In genomic region chr17:34235389-34236028, GRCh38 we compare ENCODE assay signal across 10 cellular contexts. TPM values are rescaled to one million over a fixed set of nuclear protein-coding genes. Genes with fewer than 3 reads are reported as not detected.
DNase-seq lines count a peak whose midpoint lies in the region; ATAC-seq and TF ChIP-seq lines count a peak whose summit lies in the region.
"Had no signal": no experiment of that assay in that cellular context is flagged by ENCODE, and none has a peak within 500 bp of the region (broad histone marks: within the 10 kb centered on the region; RNA-seq: fewer than 3 reads in every experiment).

No MANE protein-coding gene starts in this region.

- H3K9me3 Mint-ChIP-seq in mesothelial cell of epicardium: peaks cover 8% of the 10 kb centered on the region
- H3K9me3 Mint-ChIP-seq in activated CD8-positive, alpha-beta memory T cell treated with anti-CD3 and anti-CD28 coated beads, Interleukin-2, amount 10 ng/mL, durations not matched to agents 7 days and 5 days (ENCODE audit: low read depth): peaks cover 3% of the 10 kb centered on the region

- intact Hi-C loops in esophagus squamous epithelium (cut with DNase I): no loop called here

- peak overlapping the region; percentile 66 for H3K27ac Mint-ChIP-seq in mesothelial cell of epicardium
- H3K27ac Mint-ChIP-seq in activated CD8-positive, alpha-beta memory T cell treated with anti-CD3 and anti-CD28 coated beads, Interleukin-2, amount 10 ng/mL, durations not matched to agents 7 days and 5 days: no peak overlapping the region

- no peaks in the 10 kb centered on the region for H3K27me3 Mint-ChIP-seq in mesothelial cell of epicardium (ENCODE audit: low read depth)
- H3K27me3 Mint-ChIP-seq in activated CD8-positive, alpha-beta memory T cell treated with anti-CD3 and anti-CD28 coated beads, Interleukin-2, amount 10 ng/mL, durations not matched to agents 7 days and 5 days: peaks cover 35% of the 10 kb centered on the region

- no peaks in the 10 kb centered on the region for H3K36me3 ChIP-seq in esophagus squamous epithelium
- H3K36me3 ChIP-seq in tibial nerve: no peaks in the 10 kb centered on the region

- H3K4me3 Mint-ChIP-seq in mesothelial cell of epicardium: no peak overlapping the region
- no peak overlapping the region for H3K4me3 Mint-ChIP-seq in activated CD8-positive, alpha-beta memory T cell treated with anti-CD3 and anti-CD28 coated beads, Interleukin-2, amount 10 ng/mL, durations not matched to agents 7 days and 5 days

- no peak for TF ChIP-seq CTCF in esophagus squamous epithelium (IDR thresholded peaks at IDR 0.05)
- no peak for TF ChIP-seq CTCF in mesothelial cell of epicardium (IDR thresholded peaks at IDR 0.05; ENCODE audit: unreplicated experiment)
- TF ChIP-seq CTCF in tibial nerve (IDR thresholded peaks at IDR 0.05): no peak

- H3K27ac ChIP-seq in esophagus squamous epithelium (peak overlapping the region in 3 of 4 donors; percentile 68 to 71 (median 69)), tibial nerve (peak overlapping the region; percentile 41 to 92 (median 65))

- H3K27me3 ChIP-seq in esophagus squamous epithelium (no peaks in the 10 kb centered on the region), tibial nerve (no peaks in the 10 kb centered on the region)

- 31 to 38% methylated on average over 2 to 5 of the region's 6 CpGs for WGBS in esophagus squamous epithelium, 2 donors
- 20 to 25% methylated on average over 6 of the region's 6 CpGs for WGBS in tibial nerve, 2 donors

- no peaks in the 10 kb centered on the region for H3K36me3 Mint-ChIP-seq in mesothelial cell of epicardium
- no peaks in the 10 kb centered on the region for H3K36me3 Mint-ChIP-seq in activated CD8-positive, alpha-beta memory T cell treated with anti-CD3 and anti-CD28 coated beads, Interleukin-2, amount 10 ng/mL, durations not matched to agents 7 days and 5 days

- TF ChIP-seq POLR2A in esophagus squamous epithelium (IDR thresholded peaks at IDR 0.05) (no peak), tibial nerve (IDR thresholded peaks at IDR 0.05) (no peak)

- CTCF ChIA-PET in activated CD8-positive, alpha-beta memory T cell treated with anti-CD3 and anti-CD28 coated beads, Interleukin-2, amount 10 ng/mL, durations not matched to agents 7 days and 5 days (lab: Charles Lee): interaction anchor here (0.9 kb wide), 1 partner anchor 126 kb away, joined by 4 read pairs; no protein-coding TSS in a partner anchor

- no peak for ATAC-seq in activated CD8-positive, alpha-beta memory T cell treated with anti-CD3 and anti-CD28 coated beads, Interleukin-2, amount 10 ng/mL, durations not matched to agents 7 days and 5 days

- peaks cover 22 to 63% (median 40%) of the 10 kb centered on the region in 3 donors for H3K4me1 ChIP-seq in esophagus squamous epithelium
- peaks cover 7 to 72% (median 56%) of the 10 kb centered on the region in 4 donors for H3K4me1 ChIP-seq in tibial nerve

- H3K4me1 Mint-ChIP-seq in mesothelial cell of epicardium: peaks cover 28% of the 10 kb centered on the region
- H3K4me1 Mint-ChIP-seq in activated CD8-positive, alpha-beta memory T cell treated with anti-CD3 and anti-CD28 coated beads, Interleukin-2, amount 10 ng/mL, durations not matched to agents 7 days and 5 days: no peaks in the 10 kb centered on the region

- H3K4me3 ChIP-seq in esophagus squamous epithelium: no peak overlapping the region
- no peak overlapping the region for H3K4me3 ChIP-seq in tibial nerve

- H3K9me3 ChIP-seq in esophagus squamous epithelium: no peaks in the 10 kb centered on the region
- H3K9me3 ChIP-seq in tibial nerve: peaks cover 0 to under 1% (median 0%) of the 10 kb centered on the region in 4 donors

- TF ChIP-seq EP300 in tibial nerve (IDR thresholded peaks at IDR 0.05): peak; percentile 28 to 78

- DNase-seq in NOMO-1 treated with dmso at 0.1 percent for 144 hours (lab: John Stamatoyannopoulos, UW; ENCODE audit: unreplicated experiment) (peak; percentile 45), esophagus squamous epithelium (lab: John Stamatoyannopoulos, UW) (no peak), mesothelial cell of epicardium (ENCODE audit: low spot score in 2 of 2, unreplicated experiment in 2 of 2) (no peak), tibial nerve (ENCODE audit: low spot score in 2 of 2) (peak; percentile 61 to 70), pons (ENCODE audit: low spot score) (no peak), GF-D8 (lab: John Stamatoyannopoulos, UW) (no peak)
- no peak for DNase-seq in stimulated activated CD4-positive, alpha-beta T cell treated with anti-CD3 and anti-CD28 coated beads, Interleukin-2, amount 100 ng/mL, for 48 hours
- DNase-seq in activated CD8-positive, alpha-beta memory T cell treated with anti-CD3 and anti-CD28 coated beads, Interleukin-2, amount 10 ng/mL, durations not matched to agents 7 days and 5 days: no peak
- DNase-seq: erythroblast had no signal

RNA-seq across cellular contexts. Expression of gene CCL2, which starts 19.6 kb away (rescaled TPM):
- total RNA-seq in esophagus squamous epithelium (1 to 10 TPM; 4.0 to 7.9 (median 5.2) TPM), mesothelial cell of epicardium (53.5 to 62.4 TPM (median 57.1 TPM) in 3 replicates), tibial nerve (100 to 1,000 TPM in 1 of 4 donors, 10 to 100 TPM in 3; 34.7 to 185 (median 43.6) TPM)
- under 1 TPM in 1 of 2 experiments, not detected in 1; 0.73 TPM for total RNA-seq in activated CD8-positive, alpha-beta memory T cell treated with anti-CD3 and anti-CD28 coated beads, Interleukin-2, amount 10 ng/mL, durations not matched to agents 7 days and 5 days

RNA-seq across cellular contexts. Expression of gene CCL7, which starts 34.5 kb away (rescaled TPM):
- total RNA-seq in esophagus squamous epithelium (not detected), mesothelial cell of epicardium (not detected in 3 replicates), tibial nerve (not detected)
- total RNA-seq in activated CD8-positive, alpha-beta memory T cell treated with anti-CD3 and anti-CD28 coated beads, Interleukin-2, amount 10 ng/mL, durations not matched to agents 7 days and 5 days: not detected

RNA-seq across cellular contexts. Expression of gene CCL11, which starts 50.0 kb away (rescaled TPM):
- 1 to 10 TPM in 1 of 4 donors, under 1 TPM in 2, not detected in 1; 0.26 to 3.4 (median 0.95) TPM for total RNA-seq in esophagus squamous epithelium
- total RNA-seq in mesothelial cell of epicardium: not detected in 3 replicates
- 1 to 10 TPM in 1 of 4 donors, not detected in 3; 3.9 TPM for total RNA-seq in tibial nerve
- total RNA-seq in activated CD8-positive, alpha-beta memory T cell treated with anti-CD3 and anti-CD28 coated beads, Interleukin-2, amount 10 ng/mL, durations not matched to agents 7 days and 5 days: not detected
- total RNA-seq: mononuclear cell had no signal

Comparison
In these comparisons a context has a peak if more than half of its experiments do, and no peak if none do; other contexts are left out.
1. DNase-seq: peak in NOMO-1 treated with dmso at 0.1 percent for 144 hours (single experiment) and tibial nerve (2 of 2); none in esophagus squamous epithelium (single experiment), mesothelial cell of epicardium (0 of 2), stimulated activated CD4-positive, alpha-beta T cell treated with anti-CD3 and anti-CD28 coated beads, Interleukin-2, amount 100 ng/mL, for 48 hours (0 of 2), pons (single experiment), GF-D8 (single experiment) and activated CD8-positive, alpha-beta memory T cell treated with anti-CD3 and anti-CD28 coated beads, Interleukin-2, amount 10 ng/mL, durations not matched to agents 7 days and 5 days (single experiment).